ENCODE assay signal across 24 cellular contexts in genomic region chr9:115946530-115946929, GRCh38.
A peak's percentile ranks its signal among the peaks of the same experiment; 100 is the strongest.
DNase-seq lines count a peak whose midpoint lies in the region; TF ChIP-seq lines count a peak whose summit lies in the region.
"Had no signal": no experiment of that assay in that cellular context is flagged by ENCODE, and none has a peak within 500 bp of the region (broad histone marks: within the 10 kb centered on the region; RNA-seq: fewer than 3 reads in every experiment).

No MANE protein-coding gene starts in this region.

- H3K27ac ChIP-seq in smooth muscle cell (ENCODE audit: low read depth) (peak overlapping the region; percentile 98), Karpas-422 (ENCODE audit: low read length) (no peak overlapping the region), mesendoderm (ENCODE audit: low read depth, low read length) (no peak overlapping the region)
- H3K27ac ChIP-seq: ascending aorta, gastrocnemius medialis, parathyroid adenoma, RWPE1, thyroid gland had no signal

- DNase-seq in LHCN-M2 (ENCODE audit: low read depth) = peak; percentile 24
- peak; percentile 35 to 46 for DNase-seq in SHP77 (lab: John Stamatoyannopoulos, UW)
- DNase-seq in fibroblast of pulmonary artery (ENCODE audit: low read depth) = peak; percentile 50
- no peak for DNase-seq in smooth muscle cell (lab: John Stamatoyannopoulos, UW; ENCODE audit: unreplicated experiment)
- DNase-seq in Karpas-422 = no peak
- DNase-seq in mesendoderm = no peak
- DNase-seq in GDM1 (lab: John Stamatoyannopoulos, UW) = no peak
- DNase-seq: activated CD8-positive, alpha-beta memory T cell treated with anti-CD3 and anti-CD28 coated beads, Interleukin-2, amount 50 U/mL, for 4 hours; AML-193; CD8-positive, alpha-beta T cell; DMS 273 treated with DMSO at 0.1 percent for 48 hours; effector CD4-positive, alpha-beta T cell; gastrocnemius medialis; GF-D8; MM.1S; mucosa of descending colon; NCI-H1694; NCI-H2171 treated with DMSO at 0.1 percent for 48 hours; NCI-H82; stimulated activated naive CD8-positive, alpha-beta T cell treated with anti-CD3 and anti-CD28 coated beads, Interleukin-15, amount 100 ng/mL, for 72 hours; thyroid gland had no signal

- H3F3A ChIP-seq in smooth muscle cell (ENCODE audit: low read depth) = peaks cover 34% of the 10 kb centered on the region

- H4K20me1 ChIP-seq in smooth muscle cell (ENCODE audit: low read depth) = no peaks in the 10 kb centered on the region
- no peaks in the 10 kb centered on the region for H4K20me1 ChIP-seq in Karpas-422 (ENCODE audit: insufficient read depth, low read depth, low read length)

- H2BK15ac ChIP-seq in mesendoderm (replicated peaks; ENCODE audit: low read depth) = no peak overlapping the region

- H3K9ac ChIP-seq in smooth muscle cell (ENCODE audit: low read depth) = peak overlapping the region; percentile 2
- H3K9ac ChIP-seq in Karpas-422 (ENCODE audit: low read length) = no peak overlapping the region
- no peak overlapping the region for H3K9ac ChIP-seq in mesendoderm (ENCODE audit: low read length)
- H3K9ac ChIP-seq: parathyroid adenoma had no signal

- H3K4me2 ChIP-seq in smooth muscle cell = no peak overlapping the region
- no peak overlapping the region for H3K4me2 ChIP-seq in Karpas-422 (ENCODE audit: low read depth, low read length, poor library complexity, severe bottlenecking)
- H3K4me2 ChIP-seq in mesendoderm (ENCODE audit: low read length) = no peak overlapping the region

- H4K5ac ChIP-seq in mesendoderm (ENCODE audit: low read length) = no peak overlapping the region

- H3K27me3 ChIP-seq in smooth muscle cell (ENCODE audit: low read depth) (no peaks in the 10 kb centered on the region), Karpas-422 (ENCODE audit: low read length) (no peaks in the 10 kb centered on the region), mesendoderm (ENCODE audit: insufficient read depth, low read length, poor library complexity) (no peaks in the 10 kb centered on the region)
- H3K27me3 ChIP-seq: ascending aorta, gastrocnemius medialis, thyroid gland had no signal

- no peak overlapping the region for H3K4ac ChIP-seq in mesendoderm (ENCODE audit: low read depth, low read length)

- H3K23ac ChIP-seq in mesendoderm (ENCODE audit: low read length) = no peak overlapping the region

- H2BK5ac ChIP-seq in mesendoderm (ENCODE audit: low read length) = no peak overlapping the region

- no peaks in the 10 kb centered on the region for H3K9me3 ChIP-seq in smooth muscle cell (replicated peaks; ENCODE audit: low read depth)
- no peaks in the 10 kb centered on the region for H3K9me3 ChIP-seq in Karpas-422 (ENCODE audit: low read length)
- H3K9me3 ChIP-seq: ascending aorta, gastrocnemius medialis, mucosa of descending colon, thyroid gland had no signal

- H3K4me3 ChIP-seq in fibroblast of pulmonary artery (replicated peaks; ENCODE audit: low read depth, low read length) (no peak overlapping the region), smooth muscle cell (no peak overlapping the region), Karpas-422 (ENCODE audit: low read length) (no peak overlapping the region), mesendoderm (ENCODE audit: low read length) (no peak overlapping the region)
- H3K4me3 ChIP-seq: ascending aorta, gastrocnemius medialis, mucosa of descending colon, thyroid gland had no signal

- no peak overlapping the region for H3K56ac ChIP-seq in mesendoderm (ENCODE audit: low read length)

- H3K4me1 ChIP-seq in smooth muscle cell (ENCODE audit: low read depth) (peaks cover 37% of the 10 kb centered on the region), Karpas-422 (ENCODE audit: low read length) (no peaks in the 10 kb centered on the region), mesendoderm (ENCODE audit: control insufficient read depth, low read depth, low read length) (no peaks in the 10 kb centered on the region)
- H3K4me1 ChIP-seq: gastrocnemius medialis, thyroid gland had no signal

- H2BK120ac ChIP-seq in mesendoderm (ENCODE audit: low read depth, low read length) = no peak overlapping the region

- 96% methylated on average over 2 of the region's 2 CpGs for WGBS in smooth muscle cell (ENCODE audit: low lambda C conversion rate)
- no CpG with 5 or more reads among the region's 2 CpGs for WGBS in mesendoderm (ENCODE audit: extremely low coverage, insufficient coverage, low lambda C conversion rate)

- H3K9me2 ChIP-seq in Karpas-422 (replicated peaks; ENCODE audit: insufficient read depth, low read length) = no peaks in the 10 kb centered on the region; the same call in 1 of the 2 replicates

- H3K18ac ChIP-seq in mesendoderm (ENCODE audit: low read length) = no peak overlapping the region

- no peak overlapping the region for H2AK5ac ChIP-seq in mesendoderm (ENCODE audit: low read length)

- no peaks in the 10 kb centered on the region for H3K79me1 ChIP-seq in mesendoderm (ENCODE audit: low read length)

- H3K79me2 ChIP-seq in smooth muscle cell (ENCODE audit: low read depth) (no peaks in the 10 kb centered on the region), Karpas-422 (ENCODE audit: low read length) (no peaks in the 10 kb centered on the region), mesendoderm (ENCODE audit: control insufficient read depth, insufficient read depth, low read length) (no peaks in the 10 kb centered on the region)
- H3K79me2 ChIP-seq: parathyroid adenoma had no signal

- H2AFZ ChIP-seq in smooth muscle cell (ENCODE audit: low read depth) = peak overlapping the region; percentile 46
- no peak overlapping the region for H2AFZ ChIP-seq in Karpas-422 (ENCODE audit: low read length)
- H2AFZ ChIP-seq: parathyroid adenoma had no signal

- H3K36me3 ChIP-seq in smooth muscle cell (ENCODE audit: low read depth) (no peaks in the 10 kb centered on the region), Karpas-422 (ENCODE audit: insufficient read depth, low read length) (no peaks in the 10 kb centered on the region), mesendoderm (ENCODE audit: control insufficient read depth, insufficient read depth, low read length) (no peaks in the 10 kb centered on the region)
- H3K36me3 ChIP-seq: ascending aorta, gastrocnemius medialis, thyroid gland had no signal

- H4K8ac ChIP-seq in mesendoderm (ENCODE audit: low read depth, low read length) = no peak overlapping the region

- TF ChIP-seq CTCF in fibroblast of pulmonary artery (IDR thresholded peaks at IDR 0.05; ENCODE audit: low read length, missing control alignments) (no peak), smooth muscle cell (IDR thresholded peaks at IDR 0.05; ENCODE audit: borderline replicate concordance, insufficient read depth, poor library complexity, severe bottlenecking) (no peak)

Comparison
In these comparisons a context has a peak if more than half of its experiments do, and no peak if none do; other contexts are left out.
1. DNase-seq: peak in LHCN-M2 (single experiment), SHP77 (2 of 2) and fibroblast of pulmonary artery (single experiment); none in smooth muscle cell (single experiment), Karpas-422 (single experiment), mesendoderm (single experiment) and GDM1 (single experiment).